ENCODE assay signal across 17 cellular contexts in the genomic region with DNA sequence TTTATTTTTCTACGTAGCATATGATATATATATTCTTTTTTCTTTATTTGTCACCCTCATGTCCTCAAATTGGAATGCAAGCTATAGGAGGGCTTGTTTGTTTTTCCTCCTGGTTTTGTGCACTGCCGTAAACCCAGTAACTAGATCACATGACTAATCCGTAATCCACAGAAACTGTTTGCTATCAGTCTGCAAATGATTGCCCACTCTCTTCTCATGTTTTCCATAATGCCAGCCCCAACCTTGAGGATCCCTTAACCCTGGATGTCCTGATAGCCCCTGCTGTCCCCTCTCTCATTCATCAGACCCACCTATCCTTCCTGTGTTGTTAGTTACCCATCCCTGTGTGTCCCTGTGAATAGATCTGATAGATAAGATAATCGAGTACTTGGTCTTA.
A peak's percentile ranks its signal among the peaks of the same experiment; 100 is the strongest.
DNase-seq lines count a peak whose midpoint lies in the region; ATAC-seq, FAIRE-seq and TF ChIP-seq lines count a peak whose summit lies in the region.
"Had no signal": no experiment of that assay in that cellular context is flagged by ENCODE, and none has a peak within 500 bp of the region (broad histone marks: within the 10 kb centered on the region; RNA-seq: fewer than 3 reads in every experiment).

No MANE protein-coding gene starts in this region.

- POLR2A ChIA-PET in PC-3 (lab: Charles Lee; ENCODE audit: unreplicated experiment), result interaction anchor here (0.7 kb wide), 1 partner anchor 24 kb away, joined by 4 read pairs; no protein-coding TSS in a partner anchor

- H3K9ac ChIP-seq in PC-3 (ENCODE audit: low read length), result peak overlapping the region; percentile 33
- no peak overlapping the region for H3K9ac ChIP-seq in mammary epithelial cell (ENCODE audit: insufficient read depth, low read length)
- H3K9ac ChIP-seq in kidney (ENCODE audit: low read length in 2 of 2), result no peak overlapping the region

- H3K27ac ChIP-seq in PC-3 (ENCODE audit: low read length) (peak overlapping the region; percentile 77), mammary epithelial cell (ENCODE audit: insufficient read depth, low read depth, low read length) (peak overlapping the region; percentile 61), kidney (ENCODE audit: low read depth in 2 of 2, low read length in 2 of 2) (no peak overlapping the region)
- H3K27ac ChIP-seq: SJCRH30 had no signal

- H3K79me2 ChIP-seq in PC-3 (ENCODE audit: low read length) (no peaks in the 10 kb centered on the region), mammary epithelial cell (ENCODE audit: insufficient read depth, low read length) (peaks cover 47% of the 10 kb centered on the region)

- H3K9me3 ChIP-seq in PC-3 (ENCODE audit: low read length), result no peaks in the 10 kb centered on the region
- H3K9me3 ChIP-seq in mammary epithelial cell (replicated peaks; ENCODE audit: insufficient read depth, low read length), result no peaks in the 10 kb centered on the region
- H3K9me3 ChIP-seq in kidney (ENCODE audit: control insufficient read depth in 1 of 2, low read length in 2 of 2), result no peaks in the 10 kb centered on the region
- H3K9me3 ChIP-seq: SJCRH30 had no signal

- H2AFZ ChIP-seq in PC-3 (ENCODE audit: low read length) (no peak overlapping the region), mammary epithelial cell (ENCODE audit: low read depth, low read length) (no peak overlapping the region)

- intact Hi-C loops in PC-3 (cut with micrococcal nuclease), result no loop called here
- intact Hi-C loops in mammary epithelial cell (cut with micrococcal nuclease), result loop anchor here (2.0 kb wide), 1 partner anchor 32 kb away; no protein-coding TSS in a partner anchor
- intact Hi-C loops in kidney (cut with DNase I), result no loop called here

- WGBS in mammary epithelial cell (ENCODE audit: low coverage, missing lambda C conversion rate), result 75% methylated on average over 4 of the region's 4 CpGs

- no peaks in the 10 kb centered on the region for H3K9me2 ChIP-seq in PC-3 (replicated peaks; ENCODE audit: low read length)

- no peak for FAIRE-seq in kidney (lab: Jason Lieb, UNC)
- FAIRE-seq: GM12891 had no signal

- no TSS peak for BruUV-seq in PC-3 (replicated peaks; lab: Mats Ljungman, UMichigan)
- BruUV-seq in mammary epithelial cell (replicated peaks; lab: Mats Ljungman, UMichigan), result no TSS peak

- in situ Hi-C loops in ACHN (cut with HindIII; ENCODE audit: low pct_ligation_motif_present, low pct_unique_long_range_greater_than_20kb, low sequenced_read_pairs) (no loop called here), mammary epithelial cell (cut with MboI; ENCODE audit: low sequenced_read_pairs in 2 of 2) (no loop called here)

- H3K4me1 ChIP-seq in PC-3 (ENCODE audit: insufficient read depth, low read length) (peaks cover 40% of the 10 kb centered on the region), mammary epithelial cell (ENCODE audit: insufficient read depth, low read length) (peaks cover 44% of the 10 kb centered on the region), kidney (ENCODE audit: control insufficient read depth in 1 of 2, insufficient read depth in 1 of 2, low read depth in 1 of 2, low read length in 2 of 2) (peaks cover 0 to 20% of the 10 kb centered on the region in 2 donors)

- H4K20me1 ChIP-seq in PC-3 (ENCODE audit: low read length) (no peaks in the 10 kb centered on the region), mammary epithelial cell (ENCODE audit: insufficient read depth, low read length) (no peaks in the 10 kb centered on the region)

- TF ChIP-seq CTCF in PC-3 (conservative IDR thresholded peaks at IDR 0.05; ENCODE audit: low read depth, low read length) (no peak), mammary epithelial cell (conservative IDR thresholded peaks at IDR 0.05 in 1 of 2, IDR thresholded peaks at IDR 0.05 in 1 of 2; ENCODE audit: extremely low read depth in 1 of 2, insufficient read depth in 1 of 2, low read depth in 1 of 2, low read length in 2 of 2) (no peak), kidney (IDR thresholded peaks at IDR 0.05; ENCODE audit: borderline replicate concordance, extremely low read depth, insufficient read depth) (no peak)

- peak overlapping the region; percentile 33; the same call in 1 of the 2 replicates for H3K4me2 ChIP-seq in PC-3 (ENCODE audit: low read length)
- peak overlapping the region; percentile 64 for H3K4me2 ChIP-seq in mammary epithelial cell (ENCODE audit: insufficient read depth, low read depth, low read length)

- no peaks in the 10 kb centered on the region for H3F3A ChIP-seq in PC-3 (ENCODE audit: low read length, unreplicated experiment)

- H3K36me3 ChIP-seq in PC-3 (ENCODE audit: low read depth, low read length), result no peaks in the 10 kb centered on the region
- no peaks in the 10 kb centered on the region for H3K36me3 ChIP-seq in mammary epithelial cell (ENCODE audit: insufficient read depth, low read length)
- peaks cover 0 to 6% of the 10 kb centered on the region in 2 donors for H3K36me3 ChIP-seq in kidney (ENCODE audit: control insufficient read depth in 1 of 2, insufficient read depth in 2 of 2, low read length in 2 of 2)
- H3K36me3 ChIP-seq: SJCRH30 had no signal

- DNase-seq in ACHN, result peak; percentile 59
- no peak for DNase-seq in PC-3
- DNase-seq in mammary epithelial cell, result no peak
- DNase-seq in kidney, result peak; percentile 1
- DNase-seq in stimulated activated CD4-positive, alpha-beta T cell treated with anti-CD3 and anti-CD28 coated beads, Interleukin-15, amount 100 ng/mL, for 24 hours, result no peak
- DNase-seq in stimulated activated CD8-positive, alpha-beta memory T cell treated with anti-CD3 and anti-CD28 coated beads, Interleukin-4, amount 100 ng/mL, for 48 hours, result no peak
- no peak for DNase-seq in ureter (ENCODE audit: low spot score)
- DNase-seq: activated CD4-positive, CD25-positive, alpha-beta regulatory T cell treated with anti-CD3 and anti-CD28 coated beads, Interleukin-2, amount 50 U/mL, for 72 hours; central memory CD4-positive, alpha-beta T cell; DMS153; effector memory CD4-positive, alpha-beta T cell; left colon; NCI-H2081; NCI-H510A; SJCRH30 had no signal

- dilution Hi-C loops in mammary epithelial cell (cut with HindIII; ENCODE audit: low sequenced_read_pairs), result no loop called here

- ATAC-seq in PC-3 (no peak), GM18520 (IDR thresholded peaks at IDR 0.05; ENCODE audit: unreplicated experiment) (no peak)
- ATAC-seq: left colon had no signal

- CTCF ChIA-PET in PC-3 (lab: Charles Lee), result no interaction called here
- CTCF ChIA-PET in mammary epithelial cell (lab: Charles Lee; ENCODE audit: low non-redundant PET), result no interaction called here

- H3K4me3 ChIP-seq in PC-3 (ENCODE audit: low read length) (no peak overlapping the region), mammary epithelial cell (replicated peaks in 1 of 3; ENCODE audit: insufficient read depth in 1 of 3, low read depth in 2 of 3, low read length in 3 of 3) (no peak overlapping the region), kidney (ENCODE audit: low read length in 2 of 2) (no peak overlapping the region)
- H3K4me3 ChIP-seq: SJCRH30 had no signal

- no peaks in the 10 kb centered on the region for H3K27me3 ChIP-seq in PC-3 (ENCODE audit: low read length)
- no peaks in the 10 kb centered on the region for H3K27me3 ChIP-seq in mammary epithelial cell (ENCODE audit: insufficient read depth, low read length)
- H3K27me3 ChIP-seq: SJCRH30 had no signal

Comparison
In these comparisons a context has a peak if more than half of its experiments do, and no peak if none do; other contexts are left out.
1. DNase-seq: peak in ACHN (single experiment) and kidney (single experiment); none in PC-3 (single experiment), mammary epithelial cell (single experiment), stimulated activated CD4-positive, alpha-beta T cell treated with anti-CD3 and anti-CD28 coated beads, Interleukin-15, amount 100 ng/mL, for 24 hours (single experiment), stimulated activated CD8-positive, alpha-beta memory T cell treated with anti-CD3 and anti-CD28 coated beads, Interleukin-4, amount 100 ng/mL, for 48 hours (single experiment) and ureter (single experiment).
2. H3K27ac ChIP-seq: peak in PC-3 (single experiment) and mammary epithelial cell (single experiment); none in kidney (0 of 2).